In genomic region chr11:78415338-78415737, GRCh38 we compare ENCODE assay signal across 13 cellular contexts. TPM values are rescaled to one million over a fixed set of nuclear protein-coding genes. Genes with fewer than 3 reads are reported as not detected.
DNase-seq lines count a peak whose midpoint lies in the region; ATAC-seq and TF ChIP-seq lines count a peak whose summit lies in the region.
"Had no signal": no experiment of that assay in that cellular context is flagged by ENCODE, and none has a peak within 500 bp of the region (broad histone marks: within the 10 kb centered on the region; RNA-seq: fewer than 3 reads in every experiment).

No MANE protein-coding gene starts in this region.

- H3K36me3 Mint-ChIP-seq in activated naive CD4-positive, alpha-beta T cell treated with anti-CD3 and anti-CD28 coated beads for 36 hours (ENCODE audit: low read depth): peaks cover 1% of the 10 kb centered on the region
- H3K36me3 Mint-ChIP-seq in activated naive CD4-positive, alpha-beta T cell treated with anti-CD3 and anti-CD28 coated beads, Interleukin-2, amount 50 U/mL, for 72 hours: no peaks in the 10 kb centered on the region

- peaks cover 0 to 1% of the 10 kb centered on the region in 2 donors for H3K9me3 ChIP-seq in left lung
- H3K9me3 ChIP-seq: SJSA1 had no signal

- no peaks in the 10 kb centered on the region for H3K9me3 Mint-ChIP-seq in activated naive CD4-positive, alpha-beta T cell treated with anti-CD3 and anti-CD28 coated beads for 36 hours
- no peaks in the 10 kb centered on the region for H3K9me3 Mint-ChIP-seq in activated naive CD4-positive, alpha-beta T cell treated with anti-CD3 and anti-CD28 coated beads, Interleukin-2, amount 50 U/mL, for 72 hours

- H3K4me1 Mint-ChIP-seq in activated naive CD4-positive, alpha-beta T cell treated with anti-CD3 and anti-CD28 coated beads for 36 hours (ENCODE audit: low read depth): peaks cover 17% of the 10 kb centered on the region

- no peak for ATAC-seq in activated naive CD4-positive, alpha-beta T cell treated with anti-CD3 and anti-CD28 coated beads, Interleukin-2, amount 50 U/mL, for 72 hours
- ATAC-seq in left lung (no peak), GM19397 (IDR thresholded peaks at IDR 0.05; ENCODE audit: unreplicated experiment) (no peak)

- H3K27ac ChIP-seq in left lung (peak overlapping the region; percentile 99), substantia nigra (ENCODE audit: low read depth, low read length, poor library complexity, severe bottlenecking) (peak overlapping the region; percentile 8)

- CTCF ChIA-PET in activated naive CD4-positive, alpha-beta T cell treated with anti-CD3 and anti-CD28 coated beads for 36 hours (lab: Charles Lee): interaction anchor here (1.0 to 5.5 kb wide), 10 partner anchors 10 to 230 kb away, joined by 3 to 81 read pairs (median 4); partner anchors contain the start of gene NARS2

- no peaks in the 10 kb centered on the region for H3K27me3 ChIP-seq in left lung
- H3K27me3 ChIP-seq: SJSA1 had no signal

- H3K4me3 Mint-ChIP-seq in activated naive CD4-positive, alpha-beta T cell treated with anti-CD3 and anti-CD28 coated beads for 36 hours: peak overlapping the region; percentile 13

- no peak for DNase-seq in activated naive CD4-positive, alpha-beta T cell treated with anti-CD3 and anti-CD28 coated beads for 36 hours
- no peak for DNase-seq in activated naive CD4-positive, alpha-beta T cell treated with anti-CD3 and anti-CD28 coated beads, Interleukin-2, amount 50 U/mL, for 72 hours (ENCODE audit: low spot score in 2 of 2)
- peak; percentile 90 for DNase-seq in OCI-M1 (lab: John Stamatoyannopoulos, UW)
- no peak for DNase-seq in left lung
- no peak for DNase-seq in substantia nigra (lab: John Stamatoyannopoulos, UW)
- DNase-seq in activated CD4-positive, CD25-positive, alpha-beta regulatory T cell (lab: John Stamatoyannopoulos, UW): no peak
- DNase-seq in HUDEP-2 (lab: John Stamatoyannopoulos, UW; ENCODE audit: unreplicated experiment in 76 of 76): no peak
- DNase-seq: activated CD4-positive, alpha-beta T cell treated with anti-CD3 and anti-CD28 coated beads, Interleukin-2, amount 50 U/mL, for 1 hour; H7; NCI-H524 treated with DMSO at 0.1 percent for 48 hours; stimulated activated CD4-positive, alpha-beta T cell treated with anti-CD3 and anti-CD28 coated beads, Interleukin-12 subunit alpha, Interleukin-12 subunit beta, amount 100 ng/mL, for 4 hours had no signal

- H3K27ac Mint-ChIP-seq in activated naive CD4-positive, alpha-beta T cell treated with anti-CD3 and anti-CD28 coated beads for 36 hours: no peak overlapping the region
- H3K27ac Mint-ChIP-seq in activated naive CD4-positive, alpha-beta T cell treated with anti-CD3 and anti-CD28 coated beads, Interleukin-2, amount 50 U/mL, for 72 hours: no peak overlapping the region

- no peak overlapping the region for H3K4me3 ChIP-seq in left lung
- H3K4me3 ChIP-seq: SJSA1 had no signal

- peaks cover 0 to 68% of the 10 kb centered on the region in 2 donors for H3K4me1 ChIP-seq in left lung

- TF ChIP-seq CTCF in left lung (IDR thresholded peaks at IDR 0.05): no peak

- H3K27me3 Mint-ChIP-seq in activated naive CD4-positive, alpha-beta T cell treated with anti-CD3 and anti-CD28 coated beads for 36 hours (ENCODE audit: low read depth): peaks cover 24% of the 10 kb centered on the region

- intact Hi-C loops in activated naive CD4-positive, alpha-beta T cell treated with anti-CD3 and anti-CD28 coated beads for 36 hours (cut with micrococcal nuclease): no loop called here
- intact Hi-C loops in left lung (cut with DNase I): loop anchor here in 1 of 2 donors (10.0 kb wide), 2 partner anchors 149 to 191 kb away; no protein-coding TSS in a partner anchor

- H3K36me3 ChIP-seq in left lung: no peaks in the 10 kb centered on the region
- H3K36me3 ChIP-seq: SJSA1 had no signal

RNA-seq across cellular contexts. Expression of gene GAB2, which starts 2.3 kb away (rescaled TPM):
- total RNA-seq in activated naive CD4-positive, alpha-beta T cell treated with anti-CD3 and anti-CD28 coated beads for 36 hours: 1 to 10 TPM; 1.6 to 2.7 TPM
- 1 to 10 TPM; 2.8 to 5.0 TPM for total RNA-seq in activated naive CD4-positive, alpha-beta T cell treated with anti-CD3 and anti-CD28 coated beads, Interleukin-2, amount 50 U/mL, for 72 hours
- 10 to 100 TPM; 43.8 to 59.6 TPM for total RNA-seq in left lung

Comparison
In these comparisons a context has a peak if more than half of its experiments do, and no peak if none do; other contexts are left out.
1. RNA of gene GAB2, which starts 2.3 kb away (total RNA-seq): 43.8 to 59.6 TPM in left lung; 2.8 to 5.0 TPM in activated naive CD4-positive, alpha-beta T cell treated with anti-CD3 and anti-CD28 coated beads, Interleukin-2, amount 50 U/mL, for 72 hours and 1.6 to 2.7 TPM in activated naive CD4-positive, alpha-beta T cell treated with anti-CD3 and anti-CD28 coated beads for 36 hours; every median in the first group is over 4 times any median in the second.